8 cellular contexts compared by ENCODE assay signal in genomic region chr1:155309423-155310021, GRCh38. TPM values are rescaled to one million over a fixed set of nuclear protein-coding genes. Genes with fewer than 3 reads are reported as not detected.
DNase-seq lines count a peak whose midpoint lies in the region; ATAC-seq and TF ChIP-seq lines count a peak whose summit lies in the region.

No MANE protein-coding gene starts in this region.

- CTCF ChIA-PET in activated CD4-positive, alpha-beta T cell treated with anti-CD3 and anti-CD28 coated beads for 36 hours (lab: Charles Lee): no interaction called here

- H3K36me3 Mint-ChIP-seq in activated CD4-positive, alpha-beta T cell treated with anti-CD3 and anti-CD28 coated beads for 36 hours (ENCODE audit: low read depth): peaks cover 41% of the 10 kb centered on the region
- H3K36me3 Mint-ChIP-seq in T-helper 2 cell treated with Interferon-gamma antibody and Interleukin-4, amounts not matched to agents 5 μg/mL and 100 μg/mL, for 36 hours (ENCODE audit: low read depth): peaks cover 42% of the 10 kb centered on the region

- no peaks in the 10 kb centered on the region for H3K27me3 ChIP-seq in parathyroid adenoma (ENCODE audit: control insufficient read depth, insufficient read depth, low read length)

- intact Hi-C loops in activated CD4-positive, alpha-beta T cell treated with anti-CD3 and anti-CD28 coated beads for 36 hours (cut with DNase I, micrococcal nuclease): loop anchor here (2.0 to 10.0 kb wide), 5 partner anchors 33 to 715 kb away; partner anchors contain the start of genes DAP3 (in 1 of the 2), HCN3 (in 1 of the 2), MTX1 (in 1 of the 2) and SCAMP3 (in 1 of the 2)

- TF ChIP-seq CTCF in fibroblast of the aortic adventitia (IDR thresholded peaks at IDR 0.05; ENCODE audit: insufficient read depth, low read length) (no peak), parathyroid adenoma (IDR thresholded peaks at IDR 0.05) (no peak)

- peak overlapping the region; percentile 92 for H3K4me3 ChIP-seq in fibroblast of the aortic adventitia (ENCODE audit: low read depth, low read length)
- peak overlapping the region; percentile 98 for H3K4me3 ChIP-seq in parathyroid adenoma (ENCODE audit: low read depth, low read length)

- H3K4me3 Mint-ChIP-seq in activated CD4-positive, alpha-beta T cell treated with anti-CD3 and anti-CD28 coated beads for 36 hours: peak overlapping the region; percentile 88
- H3K4me3 Mint-ChIP-seq in T-helper 2 cell treated with Interferon-gamma antibody and Interleukin-4, amounts not matched to agents 5 μg/mL and 100 μg/mL, for 36 hours: peak overlapping the region; percentile 98

- peaks cover 3% of the 10 kb centered on the region for H3K79me2 ChIP-seq in parathyroid adenoma

- ATAC-seq in activated CD4-positive, alpha-beta T cell treated with anti-CD3 and anti-CD28 coated beads for 36 hours: no peak
- no peak for ATAC-seq in HG03432 (IDR thresholded peaks at IDR 0.05; ENCODE audit: unreplicated experiment)
- no peak for ATAC-seq in HG02870 (IDR thresholded peaks at IDR 0.05; ENCODE audit: unreplicated experiment)

- peaks cover 4% of the 10 kb centered on the region for H3K4me1 ChIP-seq in parathyroid adenoma

- no peaks in the 10 kb centered on the region for H3K36me3 ChIP-seq in parathyroid adenoma (ENCODE audit: control insufficient read depth, insufficient read depth, low read length)

- peak; percentile 20 for DNase-seq in activated CD4-positive, alpha-beta T cell treated with anti-CD3 and anti-CD28 coated beads for 36 hours
- no peak for DNase-seq in activated CD4-positive, alpha-beta T cell treated with anti-CD3 and anti-CD28 coated beads for 4 hours
- DNase-seq in T-helper 2 cell treated with Interferon-gamma antibody and Interleukin-4, amounts not matched to agents 5 μg/mL and 100 μg/mL, for 36 hours (ENCODE audit: low spot score): no peak
- no peak for DNase-seq in fibroblast of the aortic adventitia (ENCODE audit: low read depth)
- no peak for DNase-seq in DMS153 (lab: John Stamatoyannopoulos, UW)

- peak overlapping the region; percentile 90 for H3K4me2 ChIP-seq in parathyroid adenoma (ENCODE audit: low read length)

- peak overlapping the region; percentile 98 for H3K27ac Mint-ChIP-seq in activated CD4-positive, alpha-beta T cell treated with anti-CD3 and anti-CD28 coated beads for 36 hours
- H3K27ac Mint-ChIP-seq in T-helper 2 cell treated with Interferon-gamma antibody and Interleukin-4, amounts not matched to agents 5 μg/mL and 100 μg/mL, for 36 hours: peak overlapping the region; percentile 95

- H3K4me1 Mint-ChIP-seq in activated CD4-positive, alpha-beta T cell treated with anti-CD3 and anti-CD28 coated beads for 36 hours: peaks cover 34% of the 10 kb centered on the region
- H3K4me1 Mint-ChIP-seq in T-helper 2 cell treated with Interferon-gamma antibody and Interleukin-4, amounts not matched to agents 5 μg/mL and 100 μg/mL, for 36 hours (ENCODE audit: low read depth): peaks cover 26% of the 10 kb centered on the region

- peak overlapping the region; percentile 90 for H3K27ac ChIP-seq in parathyroid adenoma

- H2AFZ ChIP-seq in parathyroid adenoma: no peak overlapping the region

- POLR2A ChIA-PET in activated CD4-positive, alpha-beta T cell treated with anti-CD3 and anti-CD28 coated beads for 36 hours (lab: Charles Lee): no interaction called here

- H3K9ac ChIP-seq in parathyroid adenoma: no peak overlapping the region

- H3K27me3 Mint-ChIP-seq in activated CD4-positive, alpha-beta T cell treated with anti-CD3 and anti-CD28 coated beads for 36 hours: no peaks in the 10 kb centered on the region
- no peaks in the 10 kb centered on the region for H3K27me3 Mint-ChIP-seq in T-helper 2 cell treated with Interferon-gamma antibody and Interleukin-4, amounts not matched to agents 5 μg/mL and 100 μg/mL, for 36 hours (ENCODE audit: low read depth)

- no peaks in the 10 kb centered on the region for H3K9me3 ChIP-seq in parathyroid adenoma (ENCODE audit: control insufficient read depth, low read length)

- H3K9me3 Mint-ChIP-seq in activated CD4-positive, alpha-beta T cell treated with anti-CD3 and anti-CD28 coated beads for 36 hours (ENCODE audit: low read depth): no peaks in the 10 kb centered on the region
- H3K9me3 Mint-ChIP-seq in T-helper 2 cell treated with Interferon-gamma antibody and Interleukin-4, amounts not matched to agents 5 μg/mL and 100 μg/mL, for 36 hours: no peaks in the 10 kb centered on the region

RNA-seq across cellular contexts. Expression of gene FDPS, which starts 0.9 kb away (rescaled TPM):
- 100 to 1,000 TPM; 255 to 354 TPM for total RNA-seq in activated CD4-positive, alpha-beta T cell treated with anti-CD3 and anti-CD28 coated beads for 36 hours
- 153 and 600 TPM in 2 replicates for total RNA-seq in fibroblast of the aortic adventitia (ENCODE audit: low replicate concordance)

RNA-seq across cellular contexts. Expression of gene PKLR, which starts 8.3 kb away (rescaled TPM):
- not detected for total RNA-seq in activated CD4-positive, alpha-beta T cell treated with anti-CD3 and anti-CD28 coated beads for 36 hours
- not detected in 2 replicates for total RNA-seq in fibroblast of the aortic adventitia (ENCODE audit: low replicate concordance)

RNA-seq across cellular contexts. Expression of gene RUSC1, which starts 11.2 kb away (rescaled TPM):
- 10 to 100 TPM; 21.3 to 22.2 TPM for total RNA-seq in activated CD4-positive, alpha-beta T cell treated with anti-CD3 and anti-CD28 coated beads for 36 hours
- total RNA-seq in fibroblast of the aortic adventitia (ENCODE audit: low replicate concordance): 6.7 and 23.0 TPM in 2 replicates

RNA-seq across cellular contexts. Expression of gene HCN3, which starts 32.3 kb away (rescaled TPM):
- total RNA-seq in activated CD4-positive, alpha-beta T cell treated with anti-CD3 and anti-CD28 coated beads for 36 hours: 1 to 10 TPM; 1.9 to 2.3 TPM
- 0.08 and 1.4 TPM in 2 replicates for total RNA-seq in fibroblast of the aortic adventitia (ENCODE audit: low replicate concordance)

RNA-seq across cellular contexts. Expression of gene CLK2, which starts 36.2 kb away (rescaled TPM):
- total RNA-seq in activated CD4-positive, alpha-beta T cell treated with anti-CD3 and anti-CD28 coated beads for 36 hours: 10 to 100 TPM; 81.4 to 86.6 TPM
- total RNA-seq in fibroblast of the aortic adventitia (ENCODE audit: low replicate concordance): 29.7 and 53.7 TPM in 2 replicates
